ENCODE assay signal across 1 cellular context in the genomic region with DNA sequence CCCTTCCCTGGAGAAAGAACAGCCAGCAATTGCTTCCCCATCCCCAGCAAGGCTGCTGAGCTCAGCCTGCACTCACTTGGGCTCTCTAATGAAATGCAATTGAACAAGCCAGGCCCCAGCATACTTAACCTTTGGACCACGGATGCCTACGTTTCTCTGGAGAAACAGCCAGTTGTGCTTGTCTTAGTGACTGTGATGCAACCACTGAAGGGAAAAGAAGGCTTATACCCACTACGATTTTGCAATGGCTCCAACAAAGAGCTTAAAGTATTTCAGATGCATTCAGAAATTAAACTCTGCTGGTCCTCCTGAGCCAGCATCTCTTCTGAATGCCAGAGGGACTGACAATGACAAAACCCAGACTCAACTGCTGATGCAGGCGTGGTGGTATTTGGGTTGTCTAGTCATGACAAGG.
TF ChIP-seq lines count a peak whose summit lies in the region.

No MANE protein-coding gene starts in this region.

TF ChIP-seq in HepG2, 621 proteins besides CTCF, POLR2A, EP300 and RAD21 (continued from another document and continues in another):
- TF ChIP-seq, protein P1, sequence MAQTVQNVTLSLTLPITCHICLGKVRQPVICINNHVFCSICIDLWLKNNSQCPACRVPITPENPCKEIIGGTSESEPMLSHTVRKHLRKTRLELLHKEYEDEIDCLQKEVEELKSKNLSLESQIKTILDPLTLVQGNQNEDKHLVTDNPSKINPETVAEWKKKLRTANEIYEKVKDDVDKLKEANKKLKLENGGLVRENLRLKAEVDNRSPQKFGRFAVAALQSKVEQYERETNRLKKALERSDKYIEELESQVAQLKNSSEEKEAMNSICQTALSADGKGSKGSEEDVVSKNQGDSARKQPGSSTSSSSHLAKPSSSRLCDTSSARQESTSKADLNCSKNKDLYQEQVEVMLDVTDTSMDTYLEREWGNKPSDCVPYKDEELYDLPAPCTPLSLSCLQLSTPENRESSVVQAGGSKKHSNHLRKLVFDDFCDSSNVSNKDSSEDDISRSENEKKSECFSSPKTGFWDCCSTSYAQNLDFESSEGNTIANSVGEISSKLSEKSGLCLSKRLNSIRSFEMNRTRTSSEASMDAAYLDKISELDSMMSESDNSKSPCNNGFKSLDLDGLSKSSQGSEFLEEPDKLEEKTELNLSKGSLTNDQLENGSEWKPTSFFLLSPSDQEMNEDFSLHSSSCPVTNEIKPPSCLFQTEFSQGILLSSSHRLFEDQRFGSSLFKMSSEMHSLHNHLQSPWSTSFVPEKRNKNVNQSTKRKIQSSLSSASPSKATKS (CRISPR knock-in tag; IDR thresholded peaks at IDR 0.05): no peak
- TF ChIP-seq HDAC1 (CRISPR knock-in tag; IDR thresholded peaks at IDR 0.05) (peak; percentile 44; the same call in 1 of the 2 replicates), ZNF75D (CRISPR knock-in tag; IDR thresholded peaks at IDR 0.05; ENCODE audit: borderline replicate concordance) (no peak), ZNF12 (CRISPR knock-in tag; IDR thresholded peaks at IDR 0.05) (peak; percentile 92), ZNF124 (CRISPR knock-in tag; IDR thresholded peaks at IDR 0.05) (0 out of 2 replicates have a peak, but pooled peaks have one; percentile 54), ZNF614 (CRISPR knock-in tag; IDR thresholded peaks at IDR 0.05; ENCODE audit: borderline replicate concordance) (0 out of 2 replicates have a peak, but pooled peaks have one; percentile 40), ZNF335 (CRISPR knock-in tag; IDR thresholded peaks at IDR 0.05) (no peak), ZNF441 (CRISPR knock-in tag; IDR thresholded peaks at IDR 0.05; ENCODE audit: borderline replicate concordance) (no peak), MYNN (CRISPR knock-in tag; IDR thresholded peaks at IDR 0.05; ENCODE audit: low read depth) (no peak), SOX6 (IDR thresholded peaks at IDR 0.05) (no peak), SOX6 (CRISPR knock-in tag; IDR thresholded peaks at IDR 0.05) (peak; percentile 58; the same call in 1 of the 2 replicates), ATF7-NPFF (CRISPR knock-in tag; IDR thresholded peaks at IDR 0.05; ENCODE audit: low read depth) (no peak), MTA1 (CRISPR knock-in tag; IDR thresholded peaks at IDR 0.05; ENCODE audit: borderline replicate concordance) (no peak), FOXM1 (CRISPR knock-in tag; IDR thresholded peaks at IDR 0.05) (no peak), ATF7 (IDR thresholded peaks at IDR 0.05) (no peak), ATF7 (CRISPR knock-in tag; IDR thresholded peaks at IDR 0.05) (no peak), AKAP8 (CRISPR knock-in tag; IDR thresholded peaks at IDR 0.05) (no peak), SRF (IDR thresholded peaks at IDR 0.05; ENCODE audit: low read depth, low read length) (no peak), ELF1 (CRISPR knock-in tag; IDR thresholded peaks at IDR 0.05) (no peak), ZNF775 (CRISPR knock-in tag; IDR thresholded peaks at IDR 0.05; ENCODE audit: borderline replicate concordance) (no peak), CEBPG (CRISPR knock-in tag; IDR thresholded peaks at IDR 0.05) (peak; percentile 91), HNF4G (IDR thresholded peaks at IDR 0.05; ENCODE audit: borderline replicate concordance, low read depth, low read length) (peak; percentile 73), HNF4G (CRISPR knock-in tag; IDR thresholded peaks at IDR 0.05; ENCODE audit: borderline replicate concordance, low read depth) (no peak; the same call in 1 of the 2 replicates), ZNF382 (CRISPR knock-in tag; IDR thresholded peaks at IDR 0.05; ENCODE audit: borderline replicate concordance) (no peak), MTA3 (CRISPR knock-in tag; IDR thresholded peaks at IDR 0.05) (no peak), STAT5B (CRISPR knock-in tag; IDR thresholded peaks at IDR 0.05) (no peak), MIER2 (CRISPR knock-in tag; IDR thresholded peaks at IDR 0.05) (no peak), CHCHD3 (CRISPR knock-in tag; IDR thresholded peaks at IDR 0.05) (no peak), MEIS1 (CRISPR knock-in tag; IDR thresholded peaks at IDR 0.05; ENCODE audit: borderline replicate concordance) (no peak), SALL2 (CRISPR knock-in tag; IDR thresholded peaks at IDR 0.05) (no peak), ZFX (CRISPR knock-in tag; IDR thresholded peaks at IDR 0.05; ENCODE audit: low read depth) (0 out of 2 replicates have a peak, but pooled peaks have one; percentile 14), TEAD3 (CRISPR knock-in tag; optimal IDR thresholded peaks at IDR 0.05; ENCODE audit: borderline replicate concordance) (no peak), KLF15 (CRISPR knock-in tag; IDR thresholded peaks at IDR 0.05; ENCODE audit: borderline replicate concordance) (no peak), ZNF354B (CRISPR knock-in tag; IDR thresholded peaks at IDR 0.05) (no peak), ZNF709 (CRISPR knock-in tag; IDR thresholded peaks at IDR 0.05) (no peak), ZNF569 (CRISPR knock-in tag; IDR thresholded peaks at IDR 0.05; ENCODE audit: borderline replicate concordance) (no peak), ZNF431 (CRISPR knock-in tag; IDR thresholded peaks at IDR 0.05; ENCODE audit: borderline replicate concordance, low read depth) (no peak), DR1 (CRISPR knock-in tag; IDR thresholded peaks at IDR 0.05) (no peak), ZNF747 (CRISPR knock-in tag; IDR thresholded peaks at IDR 0.05; ENCODE audit: borderline replicate concordance) (no peak), ARNT2 (CRISPR knock-in tag; IDR thresholded peaks at IDR 0.05; ENCODE audit: low read depth) (0 out of 2 replicates have a peak, but pooled peaks have one; percentile 21), KAT7 (CRISPR knock-in tag; IDR thresholded peaks at IDR 0.05; ENCODE audit: borderline replicate concordance) (no peak), U2AF1 (optimal IDR thresholded peaks at IDR 0.05; ENCODE audit: low read depth, low read length) (no peak), HDAC2 (CRISPR knock-in tag; IDR thresholded peaks at IDR 0.05) (peak; percentile 65; the same call in 1 of the 2 replicates), ZMYM4 (CRISPR knock-in tag; IDR thresholded peaks at IDR 0.05) (0 out of 2 replicates have a peak, but pooled peaks have one; percentile 27), ZBTB7B (CRISPR knock-in tag; IDR thresholded peaks at IDR 0.05) (no peak), NCOA2 (CRISPR knock-in tag; IDR thresholded peaks at IDR 0.05) (no peak), ARID2 (CRISPR knock-in tag; IDR thresholded peaks at IDR 0.05; ENCODE audit: borderline replicate concordance) (no peak), ZNF24 (IDR thresholded peaks at IDR 0.05) (no peak), ZNF367 (CRISPR knock-in tag; IDR thresholded peaks at IDR 0.05; ENCODE audit: borderline replicate concordance) (no peak), JDP2 (CRISPR knock-in tag; IDR thresholded peaks at IDR 0.05; ENCODE audit: borderline replicate concordance) (no peak), ZNF263 (CRISPR knock-in tag; IDR thresholded peaks at IDR 0.05) (no peak), RXRB (CRISPR knock-in tag; IDR thresholded peaks at IDR 0.05; ENCODE audit: borderline replicate concordance) (no peak), ZNF333 (CRISPR knock-in tag; IDR thresholded peaks at IDR 0.05; ENCODE audit: borderline replicate concordance) (no peak)
- TF ChIP-seq, protein P2, sequence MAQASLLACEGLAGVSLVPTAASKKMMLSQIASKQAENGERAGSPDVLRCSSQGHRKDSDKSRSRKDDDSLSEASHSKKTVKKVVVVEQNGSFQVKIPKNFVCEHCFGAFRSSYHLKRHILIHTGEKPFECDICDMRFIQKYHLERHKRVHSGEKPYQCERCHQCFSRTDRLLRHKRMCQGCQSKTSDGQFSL (CRISPR knock-in tag; IDR thresholded peaks at IDR 0.05): no peak
- TF ChIP-seq, protein P3, sequence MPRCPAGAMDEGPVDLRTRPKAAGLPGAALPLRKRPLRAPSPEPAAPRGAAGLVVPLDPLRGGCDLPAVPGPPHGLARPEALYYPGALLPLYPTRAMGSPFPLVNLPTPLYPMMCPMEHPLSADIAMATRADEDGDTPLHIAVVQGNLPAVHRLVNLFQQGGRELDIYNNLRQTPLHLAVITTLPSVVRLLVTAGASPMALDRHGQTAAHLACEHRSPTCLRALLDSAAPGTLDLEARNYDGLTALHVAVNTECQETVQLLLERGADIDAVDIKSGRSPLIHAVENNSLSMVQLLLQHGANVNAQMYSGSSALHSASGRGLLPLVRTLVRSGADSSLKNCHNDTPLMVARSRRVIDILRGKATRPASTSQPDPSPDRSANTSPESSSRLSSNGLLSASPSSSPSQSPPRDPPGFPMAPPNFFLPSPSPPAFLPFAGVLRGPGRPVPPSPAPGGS (CRISPR knock-in tag; IDR thresholded peaks at IDR 0.05): no peak
- TF ChIP-seq, protein P4, sequence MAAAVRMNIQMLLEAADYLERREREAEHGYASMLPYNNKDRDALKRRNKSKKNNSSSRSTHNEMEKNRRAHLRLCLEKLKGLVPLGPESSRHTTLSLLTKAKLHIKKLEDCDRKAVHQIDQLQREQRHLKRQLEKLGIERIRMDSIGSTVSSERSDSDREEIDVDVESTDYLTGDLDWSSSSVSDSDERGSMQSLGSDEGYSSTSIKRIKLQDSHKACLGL (CRISPR knock-in tag; IDR thresholded peaks at IDR 0.05): no peak
- TF ChIP-seq, protein P5, sequence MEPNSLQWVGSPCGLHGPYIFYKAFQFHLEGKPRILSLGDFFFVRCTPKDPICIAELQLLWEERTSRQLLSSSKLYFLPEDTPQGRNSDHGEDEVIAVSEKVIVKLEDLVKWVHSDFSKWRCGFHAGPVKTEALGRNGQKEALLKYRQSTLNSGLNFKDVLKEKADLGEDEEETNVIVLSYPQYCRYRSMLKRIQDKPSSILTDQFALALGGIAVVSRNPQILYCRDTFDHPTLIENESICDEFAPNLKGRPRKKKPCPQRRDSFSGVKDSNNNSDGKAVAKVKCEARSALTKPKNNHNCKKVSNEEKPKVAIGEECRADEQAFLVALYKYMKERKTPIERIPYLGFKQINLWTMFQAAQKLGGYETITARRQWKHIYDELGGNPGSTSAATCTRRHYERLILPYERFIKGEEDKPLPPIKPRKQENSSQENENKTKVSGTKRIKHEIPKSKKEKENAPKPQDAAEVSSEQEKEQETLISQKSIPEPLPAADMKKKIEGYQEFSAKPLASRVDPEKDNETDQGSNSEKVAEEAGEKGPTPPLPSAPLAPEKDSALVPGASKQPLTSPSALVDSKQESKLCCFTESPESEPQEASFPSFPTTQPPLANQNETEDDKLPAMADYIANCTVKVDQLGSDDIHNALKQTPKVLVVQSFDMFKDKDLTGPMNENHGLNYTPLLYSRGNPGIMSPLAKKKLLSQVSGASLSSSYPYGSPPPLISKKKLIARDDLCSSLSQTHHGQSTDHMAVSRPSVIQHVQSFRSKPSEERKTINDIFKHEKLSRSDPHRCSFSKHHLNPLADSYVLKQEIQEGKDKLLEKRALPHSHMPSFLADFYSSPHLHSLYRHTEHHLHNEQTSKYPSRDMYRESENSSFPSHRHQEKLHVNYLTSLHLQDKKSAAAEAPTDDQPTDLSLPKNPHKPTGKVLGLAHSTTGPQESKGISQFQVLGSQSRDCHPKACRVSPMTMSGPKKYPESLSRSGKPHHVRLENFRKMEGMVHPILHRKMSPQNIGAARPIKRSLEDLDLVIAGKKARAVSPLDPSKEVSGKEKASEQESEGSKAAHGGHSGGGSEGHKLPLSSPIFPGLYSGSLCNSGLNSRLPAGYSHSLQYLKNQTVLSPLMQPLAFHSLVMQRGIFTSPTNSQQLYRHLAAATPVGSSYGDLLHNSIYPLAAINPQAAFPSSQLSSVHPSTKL (CRISPR knock-in tag; IDR thresholded peaks at IDR 0.05): peak; percentile 81
- TF ChIP-seq, protein P6, sequence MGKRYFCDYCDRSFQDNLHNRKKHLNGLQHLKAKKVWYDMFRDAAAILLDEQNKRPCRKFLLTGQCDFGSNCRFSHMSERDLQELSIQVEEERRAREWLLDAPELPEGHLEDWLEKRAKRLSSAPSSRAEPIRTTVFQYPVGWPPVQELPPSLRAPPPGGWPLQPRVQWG (CRISPR knock-in tag; IDR thresholded peaks at IDR 0.05; ENCODE audit: borderline replicate concordance, low read depth): no peak
- TF ChIP-seq, protein P7, sequence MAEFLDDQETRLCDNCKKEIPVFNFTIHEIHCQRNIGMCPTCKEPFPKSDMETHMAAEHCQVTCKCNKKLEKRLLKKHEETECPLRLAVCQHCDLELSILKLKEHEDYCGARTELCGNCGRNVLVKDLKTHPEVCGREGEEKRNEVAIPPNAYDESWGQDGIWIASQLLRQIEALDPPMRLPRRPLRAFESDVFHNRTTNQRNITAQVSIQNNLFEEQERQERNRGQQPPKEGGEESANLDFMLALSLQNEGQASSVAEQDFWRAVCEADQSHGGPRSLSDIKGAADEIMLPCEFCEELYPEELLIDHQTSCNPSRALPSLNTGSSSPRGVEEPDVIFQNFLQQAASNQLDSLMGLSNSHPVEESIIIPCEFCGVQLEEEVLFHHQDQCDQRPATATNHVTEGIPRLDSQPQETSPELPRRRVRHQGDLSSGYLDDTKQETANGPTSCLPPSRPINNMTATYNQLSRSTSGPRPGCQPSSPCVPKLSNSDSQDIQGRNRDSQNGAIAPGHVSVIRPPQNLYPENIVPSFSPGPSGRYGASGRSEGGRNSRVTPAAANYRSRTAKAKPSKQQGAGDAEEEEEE (CRISPR knock-in tag; IDR thresholded peaks at IDR 0.05; ENCODE audit: borderline replicate concordance): no peak
- TF ChIP-seq, protein P8, sequence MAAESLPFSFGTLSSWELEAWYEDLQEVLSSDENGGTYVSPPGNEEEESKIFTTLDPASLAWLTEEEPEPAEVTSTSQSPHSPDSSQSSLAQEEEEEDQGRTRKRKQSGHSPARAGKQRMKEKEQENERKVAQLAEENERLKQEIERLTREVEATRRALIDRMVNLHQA (CRISPR knock-in tag; IDR thresholded peaks at IDR 0.05): no peak
- TF ChIP-seq, protein P9, sequence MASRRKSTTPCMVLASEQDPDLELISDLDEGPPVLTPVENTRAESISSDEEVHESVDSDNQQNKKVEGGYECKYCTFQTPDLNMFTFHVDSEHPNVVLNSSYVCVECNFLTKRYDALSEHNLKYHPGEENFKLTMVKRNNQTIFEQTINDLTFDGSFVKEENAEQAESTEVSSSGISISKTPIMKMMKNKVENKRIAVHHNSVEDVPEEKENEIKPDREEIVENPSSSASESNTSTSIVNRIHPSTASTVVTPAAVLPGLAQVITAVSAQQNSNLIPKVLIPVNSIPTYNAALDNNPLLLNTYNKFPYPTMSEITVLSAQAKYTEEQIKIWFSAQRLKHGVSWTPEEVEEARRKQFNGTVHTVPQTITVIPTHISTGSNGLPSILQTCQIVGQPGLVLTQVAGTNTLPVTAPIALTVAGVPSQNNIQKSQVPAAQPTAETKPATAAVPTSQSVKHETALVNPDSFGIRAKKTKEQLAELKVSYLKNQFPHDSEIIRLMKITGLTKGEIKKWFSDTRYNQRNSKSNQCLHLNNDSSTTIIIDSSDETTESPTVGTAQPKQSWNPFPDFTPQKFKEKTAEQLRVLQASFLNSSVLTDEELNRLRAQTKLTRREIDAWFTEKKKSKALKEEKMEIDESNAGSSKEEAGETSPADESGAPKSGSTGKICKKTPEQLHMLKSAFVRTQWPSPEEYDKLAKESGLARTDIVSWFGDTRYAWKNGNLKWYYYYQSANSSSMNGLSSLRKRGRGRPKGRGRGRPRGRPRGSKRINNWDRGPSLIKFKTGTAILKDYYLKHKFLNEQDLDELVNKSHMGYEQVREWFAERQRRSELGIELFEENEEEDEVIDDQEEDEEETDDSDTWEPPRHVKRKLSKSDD (CRISPR knock-in tag; IDR thresholded peaks at IDR 0.05; ENCODE audit: low read depth): no peak
